ENCODE assay signal across 7 cellular contexts in genomic region chr6:70108230-70108629, GRCh38.
DNase-seq lines count a peak whose midpoint lies in the region; ATAC-seq and TF ChIP-seq lines count a peak whose summit lies in the region.

No MANE protein-coding gene starts in this region.

- no peak for TF ChIP-seq CTCF in natural killer cell (IDR thresholded peaks at IDR 0.05)

- no peak for ATAC-seq in natural killer cell

- DNase-seq in ELR (ENCODE audit: low read depth) (peak; percentile 55), H4 (ENCODE audit: low spot score) (peak; percentile 39), NCI-H2227 (lab: John Stamatoyannopoulos, UW; ENCODE audit: unreplicated experiment) (peak; percentile 54), medulla oblongata (ENCODE audit: extremely low spot score) (peak; percentile 65), T-helper 9 cell (no peak), natural killer cell (no peak)
- peak; percentile 17 for DNase-seq in central memory CD4-positive, alpha-beta T cell

- H3K4me3 Mint-ChIP-seq in natural killer cell: no peak overlapping the region

- H3K27ac Mint-ChIP-seq in natural killer cell: no peak overlapping the region

- intact Hi-C loops in natural killer cell (cut with micrococcal nuclease): loop anchor here (2.0 kb wide), 1 partner anchor 375 kb away; no protein-coding TSS in a partner anchor

- no peaks in the 10 kb centered on the region for H3K36me3 Mint-ChIP-seq in natural killer cell

- peaks cover 0 to 3% of the 10 kb centered on the region in 2 donors for H3K27me3 Mint-ChIP-seq in natural killer cell (ENCODE audit: low read depth in 2 of 2)

- H3K4me1 Mint-ChIP-seq in natural killer cell: no peaks in the 10 kb centered on the region

- H3K9me3 Mint-ChIP-seq in natural killer cell: no peaks in the 10 kb centered on the region

Comparison
In these comparisons a context has a peak if more than half of its experiments do, and no peak if none do; other contexts are left out.
1. DNase-seq: peak in ELR (single experiment), H4 (single experiment), NCI-H2227 (single experiment), central memory CD4-positive, alpha-beta T cell (single experiment) and medulla oblongata (single experiment); none in T-helper 9 cell (single experiment) and natural killer cell (single experiment).